7 cellular contexts compared by ENCODE assay signal in the genomic region with DNA sequence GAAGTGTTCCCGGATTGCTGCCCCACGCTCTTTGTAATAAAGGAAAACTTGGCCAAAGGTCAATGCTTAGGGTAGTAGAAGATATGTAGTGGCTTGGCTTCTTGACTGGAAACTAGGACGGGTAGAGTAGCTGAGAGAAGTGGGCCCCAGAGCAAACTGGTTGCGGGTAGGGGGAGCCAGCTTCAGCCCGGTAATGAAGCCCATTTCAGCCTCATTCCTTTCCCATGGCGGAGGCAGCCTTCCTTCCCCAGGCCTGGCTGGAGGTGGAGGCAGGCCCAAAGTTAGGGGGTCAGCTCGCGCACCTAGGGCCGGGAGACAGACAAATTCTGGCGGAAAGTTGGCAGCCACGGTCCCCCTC. TPM values are rescaled to one million over a fixed set of nuclear protein-coding genes. Genes with fewer than 3 reads are reported as not detected.
DNase-seq lines count a peak whose midpoint lies in the region; ATAC-seq and TF ChIP-seq lines count a peak whose summit lies in the region.

No MANE protein-coding gene starts in this region.

- no peak for DNase-seq in RWPE1 (ENCODE audit: low spot score)
- DNase-seq in esophagus squamous epithelium (lab: John Stamatoyannopoulos, UW): no peak
- DNase-seq in natural killer cell: no peak
- no peak for DNase-seq in NCI-H187 (lab: John Stamatoyannopoulos, UW)
- no peak for DNase-seq in stimulated activated naive CD4-positive, alpha-beta T cell (lab: John Stamatoyannopoulos, UW)

- WGBS in esophagus squamous epithelium, 2 donors: 42 to 57% methylated on average over 8 to 9 of the region's 11 CpGs

- intact Hi-C loops in esophagus squamous epithelium (cut with DNase I) (no loop called here), natural killer cell (cut with micrococcal nuclease) (no loop called here)

- H3K27me3 Mint-ChIP-seq in natural killer cell (ENCODE audit: low read depth in 2 of 2): peaks cover 6 to 16% of the 10 kb centered on the region in 2 donors

- H3K36me3 Mint-ChIP-seq in natural killer cell: no peaks in the 10 kb centered on the region

- peak overlapping the region; percentile 47 for H3K27ac ChIP-seq in RWPE1
- H3K27ac ChIP-seq in esophagus squamous epithelium: peak overlapping the region; percentile 77 to 92 (median 84)

- no peaks in the 10 kb centered on the region for H3K9me3 ChIP-seq in esophagus squamous epithelium

- H3K4me3 Mint-ChIP-seq in natural killer cell: peak overlapping the region; percentile 67

- CTCF ChIA-PET in RWPE1 (lab: Yijun Ruan, JAX): no interaction called here

- no peaks in the 10 kb centered on the region for H3K36me3 ChIP-seq in esophagus squamous epithelium

- H3K4me1 ChIP-seq in esophagus squamous epithelium: peaks cover 0 to 25% (median 0%) of the 10 kb centered on the region in 3 donors

- peak overlapping the region; percentile 53 to 75 (median 65) for H3K4me3 ChIP-seq in esophagus squamous epithelium

- TF ChIP-seq CTCF in RWPE1 (conservative IDR thresholded peaks at IDR 0.05; ENCODE audit: low read depth) (no peak), esophagus squamous epithelium (IDR thresholded peaks at IDR 0.05) (no peak), natural killer cell (IDR thresholded peaks at IDR 0.05) (no peak)

- H3K4me1 Mint-ChIP-seq in natural killer cell: peaks cover 7 to 19% of the 10 kb centered on the region in 2 donors

- peaks cover 0 to 7% (median 0%) of the 10 kb centered on the region in 4 donors for H3K27me3 ChIP-seq in esophagus squamous epithelium

- ATAC-seq in GM19438 (IDR thresholded peaks at IDR 0.05; ENCODE audit: low read depth, unreplicated experiment): peak; percentile 28
- ATAC-seq in natural killer cell: no peak
- no peak for ATAC-seq in HG03442 (IDR thresholded peaks at IDR 0.05; ENCODE audit: unreplicated experiment)

- POLR2A ChIA-PET in RWPE1 (lab: Yijun Ruan, JAX; ENCODE audit: low non-redundant PET): no interaction called here

- H3K27ac Mint-ChIP-seq in natural killer cell: no peak overlapping the region

- no peaks in the 10 kb centered on the region for H3K9me3 Mint-ChIP-seq in natural killer cell

- no peak for TF ChIP-seq POLR2A in esophagus squamous epithelium (IDR thresholded peaks at IDR 0.05)

RNA-seq across cellular contexts. Expression of gene NEXN, which starts 0.4 kb away (rescaled TPM):
- total RNA-seq in esophagus squamous epithelium: 10 to 100 TPM in 2 of 4 donors, 1 to 10 TPM in 1, under 1 TPM in 1; 0.76 to 34.1 (median 8.2) TPM
- 1 to 10 TPM in 2 of 3 donors, under 1 TPM in 1; 0.85 to 1.4 (median 1.1) TPM for total RNA-seq in natural killer cell
